23 cellular contexts compared by ENCODE assay signal in the genomic region with DNA sequence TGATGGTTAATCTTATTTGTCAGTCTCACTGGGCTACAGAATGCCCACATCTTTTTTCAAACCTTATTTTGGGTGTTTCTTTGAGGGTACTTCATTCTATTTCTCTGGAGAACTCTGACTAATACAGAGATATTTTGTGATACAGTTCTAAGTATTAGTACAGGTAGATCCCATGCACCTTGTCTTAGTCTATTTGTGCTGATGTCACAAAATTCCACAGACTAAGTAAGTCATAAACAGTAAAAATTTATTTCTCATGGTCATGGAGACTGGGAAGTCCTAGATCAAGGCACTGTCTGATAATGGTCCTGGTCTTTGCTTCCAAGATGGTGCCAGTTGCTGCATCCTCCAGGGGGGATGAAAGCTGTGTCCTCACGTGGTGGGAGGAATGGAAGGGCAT.
"Had no signal": no experiment of that assay in that cellular context is flagged by ENCODE, and none has a peak within 500 bp of the region (broad histone marks: within the 10 kb centered on the region; RNA-seq: fewer than 3 reads in every experiment).

No MANE protein-coding gene starts in this region.

- H3K4me1 ChIP-seq: gastrocnemius medialis, neural progenitor cell, parathyroid adenoma, sigmoid colon, stomach, thyroid gland had no signal

- H3K79me2 ChIP-seq: parathyroid adenoma had no signal

- H3K27ac ChIP-seq: dorsolateral prefrontal cortex, epithelial cell of prostate, gastrocnemius medialis, neural progenitor cell, parathyroid adenoma, sigmoid colon, stomach, thyroid gland had no signal

- H3K9me3 ChIP-seq: gastrocnemius medialis, stomach, thyroid gland had no signal

- H2AFZ ChIP-seq: neural progenitor cell, parathyroid adenoma had no signal

- H3K27me3 ChIP-seq: dorsolateral prefrontal cortex, gastrocnemius medialis, neural progenitor cell, sigmoid colon, stomach, thyroid gland had no signal

- H3K36me3 ChIP-seq: gastrocnemius medialis, neural progenitor cell, sigmoid colon, stomach, thyroid gland had no signal

- H3K4me3 ChIP-seq: dorsolateral prefrontal cortex, gastrocnemius medialis, neural progenitor cell, sigmoid colon, stomach, thyroid gland had no signal

- H3K9ac ChIP-seq: neural progenitor cell, parathyroid adenoma had no signal

- ATAC-seq: esophagus mucosa, gastrocnemius medialis, left lobe of liver had no signal

- FAIRE-seq: colon, kidney had no signal

- DNase-seq: dorsolateral prefrontal cortex; effector CD4-positive, alpha-beta T cell; foreskin fibroblast; gastrocnemius medialis; head of caudate nucleus; kidney; mammary epithelial cell; mesendoderm; midbrain; naive thymus-derived CD4-positive, alpha-beta T cell; sigmoid colon; stimulated activated CD4-positive, alpha-beta T cell treated with anti-CD3 and anti-CD28 coated beads, Interleukin-2, amount 100 ng/mL, for 24 hours; stimulated activated CD4-positive, alpha-beta T cell treated with anti-CD3 and anti-CD28 coated beads, Interleukin-4, amount 100 ng/mL, for 24 hours; stimulated activated naive CD4-positive, alpha-beta T cell treated with Interleukin-2 at 50 U/mL for 16 hours; stomach; thyroid gland; trophoblast cell had no signal

- H3K4me2 ChIP-seq: neural progenitor cell had no signal
